ENCODE assay signal across 28 cellular contexts in genomic region chr18:48756511-48757226, GRCh38.
"Had no signal": no experiment of that assay in that cellular context is flagged by ENCODE, and none has a peak within 500 bp of the region (broad histone marks: within the 10 kb centered on the region; RNA-seq: fewer than 3 reads in every experiment).

No MANE protein-coding gene starts in this region.

- DNase-seq: activated CD4-positive, alpha-beta T cell treated with anti-CD3 and anti-CD28 coated beads for 48 hours; activated CD4-positive, alpha-beta T cell treated with anti-CD3 and anti-CD28 coated beads, Interleukin-2, amount 50 U/mL, for 48 hours; activated CD8-positive, alpha-beta memory T cell treated with anti-CD3 and anti-CD28 coated beads for 24 hours; activated effector memory CD4-positive, alpha-beta T cell treated with Interleukin-2 at 50 U/mL for 16 hours; activated naive CD4-positive, alpha-beta T cell treated with Interleukin-2 at 50 U/mL for 16 hours; activated naive CD8-positive, alpha-beta T cell treated with anti-CD3 and anti-CD28 coated beads for 36 hours; adrenal gland; aorta; body of pancreas; dermis blood vessel endothelial cell; effector memory CD4-positive, alpha-beta T cell; erythroblast; hippocampal formation; naive thymus-derived CD4-positive, alpha-beta T cell; ovary; stimulated activated CD4-positive, alpha-beta T cell treated with anti-CD3 and anti-CD28 coated beads, Interleukin-1b, Interleukin-23, amount 100 ng/mL, for 48 hours; stimulated activated CD4-positive, alpha-beta T cell treated with anti-CD3 and anti-CD28 coated beads, Interleukin-4, amount 100 ng/mL, for 4 hours; stimulated activated CD8-positive, alpha-beta memory T cell treated with anti-CD3 and anti-CD28 coated beads, Interleukin-4, amount 100 ng/mL, for 48 hours; stimulated activated naive CD8-positive, alpha-beta T cell treated with anti-CD3 and anti-CD28 coated beads, Interleukin-15, amount 100 ng/mL, for 72 hours; substantia nigra; upper lobe of right lung had no signal

- FAIRE-seq: colon, keratinocyte had no signal

- ATAC-seq: activated CD4-positive, CD25-positive, alpha-beta regulatory T cell treated with anti-CD3 and anti-CD28 coated beads, Interleukin-2, amount 50 U/mL, for 24 hours; body of pancreas; gastroesophageal sphincter; left cardiac atrium; naive thymus-derived CD4-positive, alpha-beta T cell; right lobe of liver; stimulated activated memory B cell treated with anti-CD40 and anti-IgM and Interleukin-4, amounts not matched to agents 10 μg/mL and 1 μg/mL and 100 μg/mL, for 72 hours; stimulated activated naive CD8-positive, alpha-beta T cell treated with anti-CD3 and anti-CD28 coated beads, Interleukin-15, amount 100 ng/mL, for 72 hours; upper lobe of right lung had no signal
